8 cellular contexts compared by ENCODE assay signal in the genomic region with DNA sequence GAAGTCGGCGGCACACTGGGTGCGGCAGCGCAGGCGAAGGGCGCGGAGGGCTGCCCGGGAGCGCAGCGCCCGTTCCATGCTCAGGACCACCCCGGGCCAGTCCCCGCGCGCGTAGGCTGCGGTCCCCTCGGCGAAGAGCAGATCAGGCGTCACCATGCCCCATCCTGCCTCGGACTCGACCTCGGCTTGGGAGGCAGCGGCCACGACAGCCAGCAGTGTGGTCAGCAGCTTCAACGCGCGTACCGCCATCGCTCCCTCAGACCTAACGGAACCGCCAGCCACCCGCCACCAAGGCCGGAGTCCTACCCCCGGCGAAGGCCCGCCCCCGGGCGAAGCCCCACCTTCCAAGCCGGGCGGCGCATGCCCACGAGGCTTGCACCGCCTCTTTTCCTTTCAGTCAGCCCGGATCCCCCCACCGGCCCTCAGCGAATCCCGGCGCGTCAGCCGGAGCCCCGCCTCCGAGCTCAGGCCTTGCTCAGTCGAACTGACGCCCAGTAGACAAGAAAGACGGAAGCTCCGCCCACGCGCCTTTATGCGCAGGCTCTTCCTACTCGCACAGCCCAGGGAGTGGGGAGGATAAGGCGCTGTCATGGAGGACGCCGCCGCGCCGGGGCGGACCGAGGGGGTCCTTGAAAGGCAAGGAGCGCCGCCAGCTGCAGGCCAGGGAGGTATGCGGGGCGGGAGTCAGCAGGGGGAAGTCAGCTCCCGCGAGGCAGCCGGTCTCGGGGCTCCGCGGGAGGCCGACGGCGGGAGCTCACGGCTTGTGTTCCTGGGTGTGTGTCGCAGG. TPM values are rescaled to one million over a fixed set of nuclear protein-coding genes. Genes with fewer than 3 reads are reported as not detected.
A peak's percentile ranks its signal among the peaks of the same experiment; 100 is the strongest.
DNase-seq lines count a peak whose midpoint lies in the region; ATAC-seq and TF ChIP-seq lines count a peak whose summit lies in the region.

TSS of gene C1orf50 (plus strand) at position 527 of the 787 bp plus-strand sequence. CDS start at position 590, 63 bp downstream.
TSS of gene P3H1 (minus strand) at position 306 of the 787 bp plus-strand sequence. CDS start at position 249, 57 bp downstream.

- no peaks in the 10 kb centered on the region for H3K27me3 ChIP-seq in muscle layer of colon (ENCODE audit: control insufficient read depth in 1 of 2, insufficient read depth in 2 of 2, low read length in 2 of 2)

- H3K9me3 ChIP-seq in muscle layer of colon (ENCODE audit: low read length) = no peaks in the 10 kb centered on the region

- H3K9ac ChIP-seq in muscle layer of colon (ENCODE audit: low read length) = peak within 1 kb of the TSS; percentile 72

- no peaks in the 10 kb centered on the region for H3K36me3 ChIP-seq in muscle layer of colon (ENCODE audit: insufficient read depth, low read length)

- peak within 1 kb of the TSS; percentile 88 to 90 for H3K4me3 ChIP-seq in muscle layer of colon (ENCODE audit: low read depth in 1 of 2, low read length in 2 of 2)

- ATAC-seq in GM21737 (IDR thresholded peaks at IDR 0.05; ENCODE audit: unreplicated experiment) (peak; percentile 86), esophagus mucosa (peak; percentile 98)

- DNase-seq in DMS79 treated with DMSO at 0.1 percent for 48 hours (lab: John Stamatoyannopoulos, UW) (peak; percentile 99), KG1 (lab: John Stamatoyannopoulos, UW) (peak; percentile 99)
- DNase-seq in activated T-cell treated with anti-CD3 and anti-CD28 coated beads, Interleukin-2, amount 50 U/mL, for 48 hours = peak; percentile 99 to 100
- DNase-seq in stimulated activated CD8-positive, alpha-beta memory T cell treated with anti-CD3 and anti-CD28 coated beads, Interleukin-7, amount 100 ng/mL, for 1 hour (ENCODE audit: low read depth in 2 of 2) = peak; percentile 98 to 99

- peaks cover 21% of the 10 kb centered on the region for H3K4me1 ChIP-seq in muscle layer of colon (ENCODE audit: insufficient read depth, low read length)

- peak within 1 kb of the TSS; percentile 83 for H3K27ac ChIP-seq in muscle layer of colon (ENCODE audit: low read depth, low read length)

TF ChIP-seq in PFSK-1, 5 proteins besides CTCF, POLR2A, EP300 and RAD21:
- 0 out of 2 replicates have a peak, but pooled peaks have one; percentile 35 for TF ChIP-seq SIN3A (IDR thresholded peaks at IDR 0.05; ENCODE audit: borderline replicate concordance, insufficient read depth, low read length)
- TF ChIP-seq REST (IDR thresholded peaks at IDR 0.05; ENCODE audit: insufficient read depth in 1 of 2, low read depth in 2 of 2, low read length in 2 of 2) = no peak
- TF ChIP-seq FOXP2 (optimal IDR thresholded peaks at IDR 0.05; ENCODE audit: borderline replicate concordance, extremely low read depth, extremely low read length, insufficient read depth) = peak; percentile 43
- peak; percentile 84 for TF ChIP-seq TAF1 (IDR thresholded peaks at IDR 0.05; ENCODE audit: borderline replicate concordance, insufficient read depth, low read length)
- peak; percentile 87; the same call in 1 of the 2 replicates for TF ChIP-seq POLR2AphosphoS5 (IDR thresholded peaks at IDR 0.05; ENCODE audit: low read depth, low read length)
TF ChIP-seq in PFSK-1: peak in this region for 4.

RNA-seq across cellular contexts. Expression of gene C1orf50, which starts in this region (rescaled TPM):
- polyA plus RNA-seq in PFSK-1 (2012; ENCODE audit: insufficient read length, low read depth) = 1.4 TPM
- total RNA-seq in esophagus mucosa = 6.1 TPM

RNA-seq across cellular contexts. Expression of gene P3H1, which starts in this region (rescaled TPM):
- 94.8 TPM for polyA plus RNA-seq in PFSK-1 (2012; ENCODE audit: insufficient read length, low read depth)
- 7.1 TPM for total RNA-seq in esophagus mucosa

Comparison
In these comparisons a context has a peak if more than half of its experiments do, and no peak if none do; other contexts are left out.
1. Peak in every context shown above with its lines: DNase-seq, ATAC-seq, H3K4me3 ChIP-seq and H3K27ac ChIP-seq.